Comparison of ENCODE assay signal across 9 cellular contexts in the genomic region with DNA sequence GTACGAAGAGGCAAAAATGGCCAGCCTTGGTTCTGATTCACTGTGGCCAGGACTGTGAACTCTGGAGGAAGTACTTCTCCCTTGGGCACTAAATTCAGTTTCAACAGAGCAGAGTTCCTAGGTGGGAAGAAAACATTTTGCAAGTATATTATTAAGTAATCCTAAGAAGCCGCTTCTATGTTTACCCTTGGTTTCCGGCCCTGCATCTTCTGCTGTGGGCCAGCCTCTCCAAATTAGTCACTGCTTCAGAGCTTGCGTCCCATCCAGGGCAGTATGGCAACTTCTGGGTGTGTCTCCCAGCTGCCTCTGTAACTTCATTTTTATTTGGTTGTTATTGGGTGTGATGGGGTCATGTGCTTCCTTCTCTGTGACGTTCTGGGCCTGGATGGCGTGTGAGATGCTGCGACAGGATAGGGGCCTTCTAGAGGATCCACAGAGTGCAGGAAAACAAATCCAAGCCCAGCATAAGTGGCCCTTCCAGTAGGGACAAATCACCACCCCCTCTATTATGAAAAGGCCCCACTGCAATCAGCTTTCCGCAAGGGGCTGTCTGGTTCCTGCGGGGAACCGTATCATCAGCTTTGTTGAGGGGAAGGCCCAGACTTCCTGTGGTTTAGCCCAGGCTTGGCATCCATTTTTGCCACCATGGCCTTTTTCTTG. TPM values are rescaled to one million over a fixed set of nuclear protein-coding genes. Genes with fewer than 3 reads are reported as not detected.
DNase-seq lines count a peak whose midpoint lies in the region; ATAC-seq and TF ChIP-seq lines count a peak whose summit lies in the region.
"Had no signal": no experiment of that assay in that cellular context is flagged by ENCODE, and none has a peak within 500 bp of the region (broad histone marks: within the 10 kb centered on the region; RNA-seq: fewer than 3 reads in every experiment).

No MANE protein-coding gene starts in this region.

- H3K36me3 ChIP-seq in duodenal mucosa (ENCODE audit: control insufficient read depth in 1 of 2, insufficient read depth in 2 of 2, low read length in 2 of 2) (peaks cover 38 to 44% of the 10 kb centered on the region in 2 donors), prostate gland (no peaks in the 10 kb centered on the region)

- no peaks in the 10 kb centered on the region for H3K27me3 ChIP-seq in duodenal mucosa (ENCODE audit: control insufficient read depth in 1 of 2, insufficient read depth in 2 of 2, low read length in 2 of 2)
- H3K27me3 ChIP-seq in prostate gland (replicated peaks; ENCODE audit: insufficient read depth): no peaks in the 10 kb centered on the region

- TF ChIP-seq CTCF in RWPE1 (conservative IDR thresholded peaks at IDR 0.05; ENCODE audit: low read depth) (no peak), prostate gland (IDR thresholded peaks at IDR 0.05) (no peak)

- intact Hi-C loops in prostate gland (cut with DNase I): no loop called here

- H3K9me3 ChIP-seq in duodenal mucosa (ENCODE audit: control insufficient read depth in 1 of 2, low read length in 2 of 2): no peaks in the 10 kb centered on the region
- H3K9me3 ChIP-seq in prostate gland: no peaks in the 10 kb centered on the region

- peak; percentile 64 for ATAC-seq in HG03064 (IDR thresholded peaks at IDR 0.05; ENCODE audit: low read depth, unreplicated experiment)
- peak; percentile 25 to 43 for ATAC-seq in activated CD4-positive, CD25-positive, alpha-beta regulatory T cell treated with anti-CD3 and anti-CD28 coated beads, Interleukin-2, amount 50 U/mL, for 24 hours
- ATAC-seq: K562 had no signal

- DNase-seq in stimulated activated CD8-positive, alpha-beta memory T cell treated with anti-CD3 and anti-CD28 coated beads, Interleukin-4, amount 100 ng/mL, for 48 hours: peak; percentile 70
- DNase-seq in RWPE1 (ENCODE audit: low spot score) (no peak), prostate gland (ENCODE audit: low spot score) (no peak), H4 (ENCODE audit: low spot score) (no peak), 8988T (no peak)

- POLR2A ChIA-PET in RWPE1 (lab: Yijun Ruan, JAX; ENCODE audit: low non-redundant PET): no interaction called here

- WGBS in prostate gland: 83% methylated on average over 10 of the region's 10 CpGs

- CTCF ChIA-PET in RWPE1 (lab: Yijun Ruan, JAX): interaction anchor here (1.5 kb wide), 1 partner anchor 25 kb away, joined by 5 read pairs; no protein-coding TSS in a partner anchor

- no peak overlapping the region for H3K27ac ChIP-seq in duodenal mucosa (ENCODE audit: low read depth, low read length)
- no peak overlapping the region for H3K27ac ChIP-seq in RWPE1
- no peak overlapping the region for H3K27ac ChIP-seq in prostate gland

- no peak for TF ChIP-seq POLR2A in prostate gland (IDR thresholded peaks at IDR 0.05)

- H3K9ac ChIP-seq in duodenal mucosa (ENCODE audit: low read depth in 1 of 2, low read length in 2 of 2): peak overlapping the region in 1 of 2 donors; percentile 43

- H3K4me1 ChIP-seq in duodenal mucosa (ENCODE audit: control insufficient read depth in 1 of 2, insufficient read depth in 2 of 2, low read length in 2 of 2) (peaks cover 5 to 9% of the 10 kb centered on the region in 2 donors), prostate gland (replicated peaks) (no peaks in the 10 kb centered on the region)

- H3K4me3 ChIP-seq in duodenal mucosa (ENCODE audit: low read depth in 1 of 2, low read length in 2 of 2) (peak overlapping the region; percentile 37 to 48), prostate gland (no peak overlapping the region)
- H3K4me3 ChIP-seq: K562 had no signal

RNA-seq across cellular contexts. Expression of a gene that starts 55.1 kb away (rescaled TPM):
- total RNA-seq in prostate gland: under 1 TPM in 1 of 2 donors, not detected in 1; 0.85 TPM
- not detected in 2 replicates for total RNA-seq in H4 (2014; rRNA removed; shearing (Covaris generic))
- total RNA-seq: K562 had no signal

Comparison
In these comparisons a context has a peak if more than half of its experiments do, and no peak if none do; other contexts are left out.
1. H3K4me3 ChIP-seq: peak in duodenal mucosa (2 of 2); none in prostate gland (0 of 2).